8 cellular contexts compared by ENCODE assay signal in genomic region chr2:20351555-20352229, GRCh38. TPM values are rescaled to one million over a fixed set of nuclear protein-coding genes. Genes with fewer than 3 reads are reported as not detected.
DNase-seq lines count a peak whose midpoint lies in the region; ATAC-seq and TF ChIP-seq lines count a peak whose summit lies in the region.

No MANE protein-coding gene starts in this region.

- no peak for TF ChIP-seq CTCF in heart left ventricle (IDR thresholded peaks at IDR 0.05)

- H3K27me3 ChIP-seq in heart left ventricle, result no peaks in the 10 kb centered on the region
- no peaks in the 10 kb centered on the region for H3K27me3 ChIP-seq in iPS-18a (ENCODE audit: control insufficient read depth, insufficient read depth, low read length)

- peak overlapping the region; percentile 62 to 98 (median 94) for H3K27ac ChIP-seq in heart left ventricle
- H3K27ac ChIP-seq in iPS-18a (ENCODE audit: low read length), result peak overlapping the region; percentile 77
- H3K27ac ChIP-seq in urinary bladder (ENCODE audit: low read depth), result peak overlapping the region; percentile 95

- no peaks in the 10 kb centered on the region for H3K9me3 ChIP-seq in heart left ventricle
- no peaks in the 10 kb centered on the region for H3K9me3 ChIP-seq in iPS-18a (ENCODE audit: control insufficient read depth, low read depth, low read length)

- peak overlapping the region; percentile 93 for H3K9ac ChIP-seq in iPS-18a (ENCODE audit: low read length)

- H3K4me1 ChIP-seq in heart left ventricle (peaks cover 5 to 47% (median 35%) of the 10 kb centered on the region in 12 donors), iPS-18a (ENCODE audit: control insufficient read depth, low read depth, low read length) (peaks cover 36% of the 10 kb centered on the region), urinary bladder (ENCODE audit: insufficient read depth) (peaks cover 1% of the 10 kb centered on the region)

- 22 to 37% (median 32%) methylated on average over 13 of the region's 13 CpGs for WGBS in heart left ventricle, 4 donors
- 27% methylated on average over 13 of the region's 13 CpGs for WGBS in urinary bladder

- no peak for DNase-seq in heart left ventricle
- DNase-seq in cardiac septum (ENCODE audit: low spot score), result no peak
- peak; percentile 38 for DNase-seq in RPMI8226
- no peak for DNase-seq in stimulated activated CD4-positive, alpha-beta T cell treated with anti-CD3 and anti-CD28 coated beads, Interleukin-1b, Interleukin-23, amount 100 ng/mL, for 48 hours
- no peak for DNase-seq in G401 (ENCODE audit: low spot score)

- peak in 1 of 4 donors; percentile 0 for ATAC-seq in heart left ventricle
- ATAC-seq in GM19452 (IDR thresholded peaks at IDR 0.05; ENCODE audit: unreplicated experiment), result no peak

- in situ Hi-C loops in G401 (cut with HindIII; ENCODE audit: low sequenced_read_pairs), result no loop called here

- H3K36me3 ChIP-seq in heart left ventricle (peaks cover 0 to 8% (median 0%) of the 10 kb centered on the region in 9 donors), iPS-18a (ENCODE audit: control insufficient read depth, low read depth, low read length) (no peaks in the 10 kb centered on the region), urinary bladder (ENCODE audit: insufficient read depth) (peaks cover 2% of the 10 kb centered on the region)

- peak overlapping the region in 11 of 12 donors; percentile 80 to 97 (median 90) for H3K4me3 ChIP-seq in heart left ventricle
- peak overlapping the region; percentile 66 for H3K4me3 ChIP-seq in iPS-18a (ENCODE audit: low read length)
- H3K4me3 ChIP-seq in urinary bladder (ENCODE audit: low read depth, low read length), result peak overlapping the region; percentile 92

- intact Hi-C loops in heart left ventricle (cut with DNase I), result no loop called here
- intact Hi-C loops in cardiac septum (cut with DNase I), result no loop called here

- TF ChIP-seq POLR2A in heart left ventricle (IDR thresholded peaks at IDR 0.05), result no peak

RNA-seq across cellular contexts. Expression of gene PUM2, which starts 1.0 kb away (rescaled TPM):
- total RNA-seq in heart left ventricle, result 10 to 100 TPM; 37.8 to 75.4 (median 63.2) TPM
- 10 to 100 TPM; 18.6 to 31.8 TPM for polyA plus RNA-seq in heart left ventricle
- total RNA-seq in cardiac septum, result 75.6 TPM
- total RNA-seq in urinary bladder, result 128 TPM
- polyA plus RNA-seq in urinary bladder, result 48.6 TPM
- total RNA-seq in G401 (2014; rRNA removed; shearing (Covaris generic)), result 34.8 and 48.3 TPM in 2 replicates
